ENCODE assay signal across 9 cellular contexts in the genomic region with DNA sequence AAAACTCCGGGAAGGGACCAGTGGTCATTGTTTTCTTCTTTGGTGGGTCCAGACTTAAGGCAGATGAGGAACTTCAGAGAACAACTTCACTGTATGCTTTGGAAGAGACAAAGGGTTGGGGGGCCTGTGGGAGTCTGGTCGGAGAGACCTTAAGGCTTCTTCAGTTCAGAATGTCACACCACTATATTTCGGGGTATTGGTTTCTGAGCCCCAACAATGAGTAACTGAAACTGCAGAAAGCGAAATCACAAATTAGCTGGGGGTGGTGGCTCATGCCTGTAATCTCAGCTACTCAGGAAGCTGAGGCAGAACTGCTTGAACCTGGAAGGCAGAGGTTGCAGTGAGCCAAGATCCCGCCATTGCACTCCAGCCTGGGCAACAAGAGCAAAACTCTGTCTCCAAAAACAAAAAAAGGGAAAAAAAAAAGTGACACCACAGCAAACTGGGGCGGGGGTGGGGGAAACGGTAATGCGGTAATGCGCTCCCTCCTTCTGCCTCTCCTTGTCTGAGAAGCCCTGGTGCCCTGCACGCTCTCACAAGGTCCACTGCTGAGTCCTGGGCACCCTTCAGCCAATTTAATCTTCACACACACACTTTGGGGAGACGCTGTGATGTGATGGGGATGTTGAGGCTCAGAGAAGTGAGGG. TPM values are rescaled to one million over a fixed set of nuclear protein-coding genes. Genes with fewer than 3 reads are reported as not detected.
A peak's percentile ranks its signal among the peaks of the same experiment; 100 is the strongest.
DNase-seq lines count a peak whose midpoint lies in the region; ATAC-seq, FAIRE-seq and TF ChIP-seq lines count a peak whose summit lies in the region.
"Had no signal": no experiment of that assay in that cellular context is flagged by ENCODE, and none has a peak within 500 bp of the region (broad histone marks: within the 10 kb centered on the region; RNA-seq: fewer than 3 reads in every experiment).

No MANE protein-coding gene starts in this region.

- TF ChIP-seq POLR2A in GM12891 (IDR thresholded peaks at IDR 0.05; ENCODE audit: low read depth, low read length) = peak; percentile 72

- H3F3A ChIP-seq in GM23338 (replicated peaks; ENCODE audit: low read depth) = peaks cover 7% of the 10 kb centered on the region; the same call in 1 of the 2 replicates

- no peak overlapping the region for H3K9ac ChIP-seq in parathyroid adenoma

- no peaks in the 10 kb centered on the region for H4K20me1 ChIP-seq in GM23338 (replicated peaks; ENCODE audit: insufficient read depth)

- no peaks in the 10 kb centered on the region for H3K79me2 ChIP-seq in GM23338 (replicated peaks; ENCODE audit: insufficient read depth)
- no peaks in the 10 kb centered on the region for H3K79me2 ChIP-seq in parathyroid adenoma

- no peak for FAIRE-seq in GM12891 (lab: Jason Lieb, UNC)

- peaks cover 31% of the 10 kb centered on the region for H3K27me3 Mint-ChIP-seq in GM23338 (ENCODE audit: insufficient read depth, low read depth, poor library complexity)
- H3K27me3 Mint-ChIP-seq in brain = peaks cover 3% of the 10 kb centered on the region

- peaks cover 28% of the 10 kb centered on the region for H3K4me1 ChIP-seq in GM23338 (ENCODE audit: insufficient read depth)
- no peaks in the 10 kb centered on the region for H3K4me1 ChIP-seq in parathyroid adenoma

- no peaks in the 10 kb centered on the region for H3K9me2 ChIP-seq in GM23338 (ENCODE audit: insufficient read depth)

- H3K36me3 Mint-ChIP-seq in GM23338 (ENCODE audit: low read depth) (no peaks in the 10 kb centered on the region), brain (no peaks in the 10 kb centered on the region)

- DNase-seq in GM12891 (ENCODE audit: insufficient read length, low spot score) (no peak), GM23338 (ENCODE audit: low spot score) (no peak), HuH-7.5 (ENCODE audit: low spot score) (no peak), GM19238 (ENCODE audit: insufficient read length, low spot score) (no peak), NCI-H1092 (lab: John Stamatoyannopoulos, UW) (no peak), HuH-7 (ENCODE audit: low spot score) (no peak)
- DNase-seq: NCI-H187 had no signal

- TF ChIP-seq CTCF in GM23338 (conservative IDR thresholded peaks at IDR 0.05; ENCODE audit: low read depth in 2 of 2) (no peak), brain (conservative IDR thresholded peaks at IDR 0.05) (no peak), parathyroid adenoma (IDR thresholded peaks at IDR 0.05) (no peak)

- H2AFZ ChIP-seq in GM23338 (peak overlapping the region; percentile 90), parathyroid adenoma (peak overlapping the region; percentile 40)

- H3K4me3 Mint-ChIP-seq in GM23338 (no peak overlapping the region), brain (peak overlapping the region in 1 of 5 experiments; percentile 4)

- H3K27ac Mint-ChIP-seq in GM23338 = no peak overlapping the region
- peak overlapping the region in 3 of 5 experiments; percentile 46 to 93 (median 83) for H3K27ac Mint-ChIP-seq in brain

- H3K9me3 Mint-ChIP-seq in GM23338 (no peaks in the 10 kb centered on the region), brain (peaks cover 0 to 3% (median 0%) of the 10 kb centered on the region in 5 experiments)

- H3K4me3 ChIP-seq in GM23338 = no peak overlapping the region; the same call in 1 of the 2 replicates
- H3K4me3 ChIP-seq in parathyroid adenoma (ENCODE audit: low read depth, low read length) = no peak overlapping the region

- H3K27ac ChIP-seq in GM23338 (ENCODE audit: low read depth) (no peak overlapping the region), parathyroid adenoma (no peak overlapping the region)

- peaks cover 37% of the 10 kb centered on the region for H3K27me3 ChIP-seq in GM23338 (ENCODE audit: insufficient read depth)
- H3K27me3 ChIP-seq in parathyroid adenoma (ENCODE audit: control insufficient read depth, insufficient read depth, low read length) = no peaks in the 10 kb centered on the region

- H3K36me3 ChIP-seq in GM23338 (ENCODE audit: insufficient read depth) = no peaks in the 10 kb centered on the region
- no peaks in the 10 kb centered on the region for H3K36me3 ChIP-seq in parathyroid adenoma (ENCODE audit: control insufficient read depth, insufficient read depth, low read length)

- H3K4me2 ChIP-seq in GM23338 (peak overlapping the region; percentile 63; the same call in 1 of the 2 replicates), parathyroid adenoma (ENCODE audit: low read length) (no peak overlapping the region)

- no peak for ATAC-seq in GM23338

- H3K9me3 ChIP-seq in parathyroid adenoma (ENCODE audit: control insufficient read depth, low read length) = no peaks in the 10 kb centered on the region

- H3K4me1 Mint-ChIP-seq in GM23338 (peaks cover 43% of the 10 kb centered on the region), brain (peaks cover 33% of the 10 kb centered on the region)

TF ChIP-seq in GM12891, 5 proteins besides CTCF, POLR2A, EP300 and RAD21:
- peak; percentile 64 for TF ChIP-seq POLR2AphosphoS5 (IDR thresholded peaks at IDR 0.05; ENCODE audit: low read depth, low read length)
- no peak for TF ChIP-seq POU2F2 (IDR thresholded peaks at IDR 0.05; ENCODE audit: low read depth, low read length)
TF ChIP-seq in GM12891: peak in this region for 1.

TF ChIP-seq in GM23338, 12 proteins besides CTCF, POLR2A, EP300 and RAD21 (continues in another document):
- TF ChIP-seq NANOG (IDR thresholded peaks at IDR 0.05; ENCODE audit: borderline replicate concordance) (no peak), POLR2AphosphoS5 (IDR thresholded peaks at IDR 0.05; ENCODE audit: low read depth) (no peak), ZNF114 (CRISPR knock-in tag; IDR thresholded peaks at IDR 0.05) (no peak), JUNB (IDR thresholded peaks at IDR 0.05; ENCODE audit: unreplicated experiment) (no peak), EZH2phosphoT487 (IDR thresholded peaks at IDR 0.05; ENCODE audit: unreplicated experiment) (no peak)
- TF ChIP-seq, protein P1, sequence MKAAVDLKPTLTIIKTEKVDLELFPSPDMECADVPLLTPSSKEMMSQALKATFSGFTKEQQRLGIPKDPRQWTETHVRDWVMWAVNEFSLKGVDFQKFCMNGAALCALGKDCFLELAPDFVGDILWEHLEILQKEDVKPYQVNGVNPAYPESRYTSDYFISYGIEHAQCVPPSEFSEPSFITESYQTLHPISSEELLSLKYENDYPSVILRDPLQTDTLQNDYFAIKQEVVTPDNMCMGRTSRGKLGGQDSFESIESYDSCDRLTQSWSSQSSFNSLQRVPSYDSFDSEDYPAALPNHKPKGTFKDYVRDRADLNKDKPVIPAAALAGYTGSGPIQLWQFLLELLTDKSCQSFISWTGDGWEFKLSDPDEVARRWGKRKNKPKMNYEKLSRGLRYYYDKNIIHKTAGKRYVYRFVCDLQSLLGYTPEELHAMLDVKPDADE (IDR thresholded peaks at IDR 0.05) = no peak

RNA-seq across cellular contexts. Expression of a gene that starts 2.2 kb away (rescaled TPM):
- polyA plus RNA-seq in GM12891 (2012; ENCODE audit: low read depth, missing spikeins) = 2.1 TPM
- not detected in 2 replicates for total RNA-seq in GM23338 (2014; rRNA removed; shearing (Covaris generic))
- 0.66 and 1.7 TPM in 2 replicates for polyA plus RNA-seq in GM23338 (2016; fragmentation: Nextera tagmentation; extraction: Ambion mirVana)
- polyA plus RNA-seq in brain (ENCODE audit: insufficient read depth, low read depth, low replicate concordance) = 84.5 TPM

RNA-seq across cellular contexts. Expression of a gene that starts 7.7 kb away (rescaled TPM):
- polyA plus RNA-seq in GM12891 (2012; ENCODE audit: low read depth, missing spikeins) = 1.1 TPM
- total RNA-seq in GM23338 (2014; rRNA removed; shearing (Covaris generic)) = 4.0 and 9.6 TPM in 2 replicates
- polyA plus RNA-seq in GM23338 (2016; fragmentation: Nextera tagmentation; extraction: Ambion mirVana) (17.0 and 18.5 TPM in 2 replicates), brain (ENCODE audit: insufficient read depth, low read depth, low replicate concordance) (154 TPM)

RNA-seq across cellular contexts. Expression of a gene that starts 8.7 kb away (rescaled TPM):
- polyA plus RNA-seq in GM12891 (2012; ENCODE audit: low read depth, missing spikeins) = 0.50 TPM
- total RNA-seq in GM23338 (2014; rRNA removed; shearing (Covaris generic)) = 1.0 and 2.4 TPM in 2 replicates
- 0.32 and 0.70 TPM in 2 replicates for polyA plus RNA-seq in GM23338 (2016; fragmentation: Nextera tagmentation; extraction: Ambion mirVana)
- polyA plus RNA-seq in brain (ENCODE audit: insufficient read depth, low read depth, low replicate concordance) = 11.5 TPM

RNA-seq across cellular contexts. Expression of a gene that starts 54.0 kb away (rescaled TPM):
- polyA plus RNA-seq in GM12891 (2012; ENCODE audit: low read depth, missing spikeins) = not detected
- total RNA-seq in GM23338 (2014; rRNA removed; shearing (Covaris generic)) = not detected in 2 replicates
- polyA plus RNA-seq in GM23338 (2016; fragmentation: Nextera tagmentation; extraction: Ambion mirVana) = not detected in 2 replicates
- not detected for polyA plus RNA-seq in brain (ENCODE audit: insufficient read depth, low read depth, low replicate concordance)

Comparison
In these comparisons a context has a peak if more than half of its experiments do, and no peak if none do; other contexts are left out.
1. RNA of a gene that starts 2.2 kb away (polyA plus RNA-seq): 84.5 TPM in brain (single experiment); 0.66 to 1.7 TPM in GM23338; every median in the first group is over 10 times any median in the second.